ENCODE assay signal across 1 cellular context in the genomic region with DNA sequence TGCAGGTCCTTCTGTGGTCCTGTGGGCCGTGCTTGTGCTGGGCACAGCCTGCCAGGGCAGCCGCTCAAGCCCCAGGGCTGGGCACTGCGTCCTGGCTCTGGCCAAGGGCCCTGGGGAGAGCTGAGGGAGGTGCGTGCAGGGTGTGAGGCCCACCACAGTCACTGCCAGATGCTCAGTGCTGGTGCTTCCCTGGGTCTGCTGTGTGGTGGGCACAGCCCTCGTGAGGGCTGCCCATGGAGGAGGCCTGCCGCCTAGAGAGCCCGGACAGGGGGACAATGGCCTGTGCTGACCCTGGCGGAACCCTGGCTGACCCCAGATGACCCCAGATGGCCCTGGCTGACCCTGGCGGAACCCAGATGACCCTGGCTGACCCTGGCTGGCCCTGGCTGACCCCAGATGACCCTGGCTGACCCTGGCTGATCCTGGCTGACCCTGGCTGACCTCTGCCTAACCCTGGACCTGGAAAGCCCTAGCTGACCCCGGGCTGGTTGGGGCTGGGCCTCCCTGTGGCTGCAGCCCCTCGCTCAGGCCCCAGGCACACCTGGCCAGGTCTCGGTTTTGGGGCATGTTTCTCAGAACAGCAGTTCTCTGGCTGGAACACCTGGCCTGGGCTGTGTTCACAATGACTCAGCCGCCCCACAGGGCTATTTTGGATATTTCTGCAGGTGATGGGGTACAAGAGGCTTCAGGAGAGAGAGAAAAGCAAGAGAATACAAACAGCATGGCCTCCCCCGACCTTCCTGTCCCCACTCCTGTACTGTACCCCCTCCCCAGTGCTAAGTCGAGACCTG.
TF ChIP-seq lines count a peak whose summit lies in the region.

No MANE protein-coding gene starts in this region.

TF ChIP-seq in GM12878, 131 proteins besides CTCF, POLR2A, EP300 and RAD21 (continued from another document):
- no peak for TF ChIP-seq REST (IDR thresholded peaks at IDR 0.05; ENCODE audit: low read depth, low read length)
- peak; percentile 86 for TF ChIP-seq CREM (IDR thresholded peaks at IDR 0.05; ENCODE audit: low read depth)
- no peak for TF ChIP-seq SMAD5 (IDR thresholded peaks at IDR 0.05; ENCODE audit: low read depth)
- peak; percentile 62; the same call in 1 of the 3 replicates for TF ChIP-seq POU2F2 (IDR thresholded peaks at IDR 0.05; ENCODE audit: borderline replicate concordance, low read depth, low read length)
- no peak for TF ChIP-seq BCLAF1 (IDR thresholded peaks at IDR 0.05)
- no peak for TF ChIP-seq CBX3 (IDR thresholded peaks at IDR 0.05; ENCODE audit: borderline replicate concordance, low read depth)
- no peak for TF ChIP-seq FOS (IDR thresholded peaks at IDR 0.05; ENCODE audit: borderline replicate concordance, extremely low read depth, insufficient read length)
- no peak for TF ChIP-seq SMC3 (IDR thresholded peaks at IDR 0.05; ENCODE audit: borderline replicate concordance, low read length)
- TF ChIP-seq, protein P1, sequence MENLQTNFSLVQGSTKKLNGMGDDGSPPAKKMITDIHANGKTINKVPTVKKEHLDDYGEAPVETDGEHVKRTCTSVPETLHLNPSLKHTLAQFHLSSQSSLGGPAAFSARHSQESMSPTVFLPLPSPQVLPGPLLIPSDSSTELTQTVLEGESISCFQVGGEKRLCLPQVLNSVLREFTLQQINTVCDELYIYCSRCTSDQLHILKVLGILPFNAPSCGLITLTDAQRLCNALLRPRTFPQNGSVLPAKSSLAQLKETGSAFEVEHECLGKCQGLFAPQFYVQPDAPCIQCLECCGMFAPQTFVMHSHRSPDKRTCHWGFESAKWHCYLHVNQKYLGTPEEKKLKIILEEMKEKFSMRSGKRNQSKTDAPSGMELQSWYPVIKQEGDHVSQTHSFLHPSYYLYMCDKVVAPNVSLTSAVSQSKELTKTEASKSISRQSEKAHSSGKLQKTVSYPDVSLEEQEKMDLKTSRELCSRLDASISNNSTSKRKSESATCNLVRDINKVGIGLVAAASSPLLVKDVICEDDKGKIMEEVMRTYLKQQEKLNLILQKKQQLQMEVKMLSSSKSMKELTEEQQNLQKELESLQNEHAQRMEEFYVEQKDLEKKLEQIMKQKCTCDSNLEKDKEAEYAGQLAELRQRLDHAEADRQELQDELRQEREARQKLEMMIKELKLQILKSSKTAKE (IDR thresholded peaks at IDR 0.05; ENCODE audit: low read depth, poor library complexity, severe bottlenecking): no peak
- no peak for TF ChIP-seq E4F1 (IDR thresholded peaks at IDR 0.05; ENCODE audit: borderline replicate concordance, partially characterized antibody)
- no peak for TF ChIP-seq HDAC2 (IDR thresholded peaks at IDR 0.05)
- TF ChIP-seq CBX5 (IDR thresholded peaks at IDR 0.05; ENCODE audit: low read depth): no peak
